13 cellular contexts compared by ENCODE assay signal in genomic region chr5:171308453-171309275, GRCh38. TPM values are rescaled to one million over a fixed set of nuclear protein-coding genes. Genes with fewer than 3 reads are reported as not detected.
A peak's percentile ranks its signal among the peaks of the same experiment; 100 is the strongest.
DNase-seq lines count a peak whose midpoint lies in the region; ATAC-seq and TF ChIP-seq lines count a peak whose summit lies in the region.
"Had no signal": no experiment of that assay in that cellular context is flagged by ENCODE, and none has a peak within 500 bp of the region (broad histone marks: within the 10 kb centered on the region; RNA-seq: fewer than 3 reads in every experiment).

Gene TLX3, plus strand, starts transcription at chr5:171309248. Its CDS starts 118 bp downstream, at chr5:171309366.

- intact Hi-C loops in activated CD4-positive, alpha-beta memory T cell treated with anti-CD3 and anti-CD28 coated beads for 36 hours (cut with micrococcal nuclease), result no loop called here

- H3K4me1 Mint-ChIP-seq in activated CD4-positive, alpha-beta memory T cell treated with anti-CD3 and anti-CD28 coated beads, Interleukin-2, amount 10 ng/mL, durations not matched to agents 7 days and 5 days, result peaks cover 15% of the 10 kb centered on the region
- H3K4me1 Mint-ChIP-seq in activated CD4-positive, alpha-beta memory T cell treated with anti-CD3 and anti-CD28 coated beads for 36 hours (ENCODE audit: low read depth), result peaks cover 22% of the 10 kb centered on the region
- H3K4me1 Mint-ChIP-seq in activated T-helper 17 cell treated with anti-CD3 and anti-CD28 coated beads, Interleukin-2, amount 50 U/mL, for 72 hours, result peaks cover 13% of the 10 kb centered on the region

- H2AFZ ChIP-seq in smooth muscle cell (ENCODE audit: low read depth), result no peak within 1 kb of the TSS

- H3K36me3 ChIP-seq in smooth muscle cell (ENCODE audit: low read depth), result no peaks in the 10 kb centered on the region

- no peak within 1 kb of the TSS for H3K27ac Mint-ChIP-seq in activated CD4-positive, alpha-beta memory T cell treated with anti-CD3 and anti-CD28 coated beads, Interleukin-2, amount 10 ng/mL, durations not matched to agents 7 days and 5 days
- H3K27ac Mint-ChIP-seq in activated CD4-positive, alpha-beta memory T cell treated with anti-CD3 and anti-CD28 coated beads for 36 hours, result no peak within 1 kb of the TSS
- H3K27ac Mint-ChIP-seq in activated T-helper 17 cell treated with anti-CD3 and anti-CD28 coated beads, Interleukin-2, amount 50 U/mL, for 72 hours, result no peak within 1 kb of the TSS

- no peaks in the 10 kb centered on the region for H3K79me2 ChIP-seq in smooth muscle cell (ENCODE audit: low read depth)

- H3K9ac ChIP-seq in smooth muscle cell (ENCODE audit: low read depth), result no peak within 1 kb of the TSS

- 7% methylated on average over 73 of the region's 73 CpGs for WGBS in smooth muscle cell (ENCODE audit: low lambda C conversion rate)

- H3K9me3 Mint-ChIP-seq in activated CD4-positive, alpha-beta memory T cell treated with anti-CD3 and anti-CD28 coated beads, Interleukin-2, amount 10 ng/mL, durations not matched to agents 7 days and 5 days, result no peaks in the 10 kb centered on the region
- H3K9me3 Mint-ChIP-seq in activated CD4-positive, alpha-beta memory T cell treated with anti-CD3 and anti-CD28 coated beads for 36 hours, result no peaks in the 10 kb centered on the region
- H3K9me3 Mint-ChIP-seq in activated T-helper 17 cell treated with anti-CD3 and anti-CD28 coated beads, Interleukin-2, amount 50 U/mL, for 72 hours, result no peaks in the 10 kb centered on the region

- no peaks in the 10 kb centered on the region for H4K20me1 ChIP-seq in smooth muscle cell (ENCODE audit: low read depth)

- H3K36me3 Mint-ChIP-seq in activated CD4-positive, alpha-beta memory T cell treated with anti-CD3 and anti-CD28 coated beads, Interleukin-2, amount 10 ng/mL, durations not matched to agents 7 days and 5 days (ENCODE audit: low read depth), result peaks cover 8% of the 10 kb centered on the region
- H3K36me3 Mint-ChIP-seq in activated CD4-positive, alpha-beta memory T cell treated with anti-CD3 and anti-CD28 coated beads for 36 hours, result no peaks in the 10 kb centered on the region
- peaks cover 7% of the 10 kb centered on the region for H3K36me3 Mint-ChIP-seq in activated T-helper 17 cell treated with anti-CD3 and anti-CD28 coated beads, Interleukin-2, amount 50 U/mL, for 72 hours (ENCODE audit: low read depth)

- no peak for ATAC-seq in activated T-helper 17 cell treated with anti-CD3 and anti-CD28 coated beads, Interleukin-2, amount 50 U/mL, for 72 hours (replicated peaks)
- ATAC-seq in GM21381 (IDR thresholded peaks at IDR 0.05; ENCODE audit: unreplicated experiment), result no peak

- H3K27ac ChIP-seq in smooth muscle cell (ENCODE audit: low read depth), result no peak within 1 kb of the TSS

- H3K27me3 Mint-ChIP-seq in activated CD4-positive, alpha-beta memory T cell treated with anti-CD3 and anti-CD28 coated beads, Interleukin-2, amount 10 ng/mL, durations not matched to agents 7 days and 5 days, result peaks cover 71% of the 10 kb centered on the region
- H3K27me3 Mint-ChIP-seq in activated CD4-positive, alpha-beta memory T cell treated with anti-CD3 and anti-CD28 coated beads for 36 hours, result peaks cover 64% of the 10 kb centered on the region
- H3K27me3 Mint-ChIP-seq in activated T-helper 17 cell treated with anti-CD3 and anti-CD28 coated beads, Interleukin-2, amount 50 U/mL, for 72 hours, result peaks cover 57% of the 10 kb centered on the region

- peak within 1 kb of the TSS; percentile 31 for H3K4me2 ChIP-seq in smooth muscle cell

- H3K4me3 ChIP-seq in smooth muscle cell, result no peak within 1 kb of the TSS

- no peak for DNase-seq in activated CD4-positive, alpha-beta memory T cell treated with anti-CD3 and anti-CD28 coated beads, Interleukin-2, amount 10 ng/mL, durations not matched to agents 7 days and 5 days
- no peak for DNase-seq in activated CD4-positive, alpha-beta memory T cell treated with anti-CD3 and anti-CD28 coated beads for 36 hours
- DNase-seq in NCI-H526 treated with DMSO at 0.1 percent for 48 hours (lab: John Stamatoyannopoulos, UW) (peak; percentile 84), foreskin melanocyte (peak; percentile 41), smooth muscle cell (lab: John Stamatoyannopoulos, UW; ENCODE audit: unreplicated experiment) (no peak), GDM1 (lab: John Stamatoyannopoulos, UW) (no peak)
- DNase-seq: HCEC 1CT, RPMI8226 had no signal

- peaks cover 27% of the 10 kb centered on the region for H3K4me1 ChIP-seq in smooth muscle cell (ENCODE audit: low read depth)

- CTCF ChIA-PET in activated CD4-positive, alpha-beta memory T cell treated with anti-CD3 and anti-CD28 coated beads, Interleukin-2, amount 10 ng/mL, durations not matched to agents 7 days and 5 days (lab: Charles Lee), result interaction anchor here (1.0 kb wide), 1 partner anchor 15 kb away, joined by 3 read pairs; no protein-coding TSS in a partner anchor
- CTCF ChIA-PET in activated CD4-positive, alpha-beta memory T cell treated with anti-CD3 and anti-CD28 coated beads for 36 hours (lab: Charles Lee), result no interaction called here

- H3K9me3 ChIP-seq in smooth muscle cell (replicated peaks; ENCODE audit: low read depth), result no peaks in the 10 kb centered on the region

- H3K27me3 ChIP-seq in smooth muscle cell (ENCODE audit: low read depth), result peaks cover 100% of the 10 kb centered on the region

- no peak for TF ChIP-seq CTCF in smooth muscle cell (IDR thresholded peaks at IDR 0.05; ENCODE audit: borderline replicate concordance, insufficient read depth, poor library complexity, severe bottlenecking)

- H3K4me3 Mint-ChIP-seq in activated CD4-positive, alpha-beta memory T cell treated with anti-CD3 and anti-CD28 coated beads, Interleukin-2, amount 10 ng/mL, durations not matched to agents 7 days and 5 days, result peak within 1 kb of the TSS; percentile 35
- no peak within 1 kb of the TSS for H3K4me3 Mint-ChIP-seq in activated CD4-positive, alpha-beta memory T cell treated with anti-CD3 and anti-CD28 coated beads for 36 hours
- no peak within 1 kb of the TSS for H3K4me3 Mint-ChIP-seq in activated T-helper 17 cell treated with anti-CD3 and anti-CD28 coated beads, Interleukin-2, amount 50 U/mL, for 72 hours

- H3F3A ChIP-seq in smooth muscle cell (ENCODE audit: low read depth), result no peaks in the 10 kb centered on the region

- POLR2A ChIA-PET in activated CD4-positive, alpha-beta memory T cell treated with anti-CD3 and anti-CD28 coated beads, Interleukin-2, amount 10 ng/mL, durations not matched to agents 7 days and 5 days (lab: Charles Lee), result interaction anchor here (2.1 kb wide), 1 partner anchor 79 kb away, joined by 7 read pairs; the partner anchor contains the start of gene NPM1
- POLR2A ChIA-PET in activated CD4-positive, alpha-beta memory T cell treated with anti-CD3 and anti-CD28 coated beads for 36 hours (lab: Charles Lee), result no interaction called here

RNA-seq across cellular contexts. Expression of gene TLX3, which starts in this region (rescaled TPM):
- total RNA-seq in activated CD4-positive, alpha-beta memory T cell treated with anti-CD3 and anti-CD28 coated beads, Interleukin-2, amount 10 ng/mL, durations not matched to agents 7 days and 5 days, result not detected
- total RNA-seq in activated CD4-positive, alpha-beta memory T cell treated with anti-CD3 and anti-CD28 coated beads for 36 hours, result not detected
- total RNA-seq in smooth muscle cell, result not detected in 2 replicates
- polyA plus RNA-seq in smooth muscle cell, result 0.10 TPM in 1 of 2 replicates, not detected in the other
- total RNA-seq in activated T-helper 17 cell treated with anti-CD3 and anti-CD28 coated beads, Interleukin-2, amount 50 U/mL, for 72 hours, result not detected
- total RNA-seq: HT1080, mononuclear cell had no signal
- polyA plus RNA-seq: esophagus had no signal

Comparison
In these comparisons a context has a peak if more than half of its experiments do, and no peak if none do; other contexts are left out.
1. DNase-seq: peak in NCI-H526 treated with DMSO at 0.1 percent for 48 hours (single experiment) and foreskin melanocyte (single experiment); none in activated CD4-positive, alpha-beta memory T cell treated with anti-CD3 and anti-CD28 coated beads, Interleukin-2, amount 10 ng/mL, durations not matched to agents 7 days and 5 days (single experiment), activated CD4-positive, alpha-beta memory T cell treated with anti-CD3 and anti-CD28 coated beads for 36 hours (single experiment), smooth muscle cell (single experiment) and GDM1 (single experiment).